Comparison of ENCODE assay signal across 26 cellular contexts in genomic region chr21:44757731-44758130, GRCh38. TPM values are rescaled to one million over a fixed set of nuclear protein-coding genes. Genes with fewer than 3 reads are reported as not detected.
"Had no signal": no experiment of that assay in that cellular context is flagged by ENCODE, and none has a peak within 500 bp of the region (broad histone marks: within the 10 kb centered on the region; RNA-seq: fewer than 3 reads in every experiment).

No MANE protein-coding gene starts in this region.

- H3K4me1 ChIP-seq: gastroesophageal sphincter, sigmoid colon had no signal

- H3K36me3 Mint-ChIP-seq: immature natural killer cell had no signal

- H3K27ac Mint-ChIP-seq: dendritic cell treated with granulocyte-macrophage colony-stimulating factor and Interleukin-4, amounts not matched to agents 40 ng/mL and 50 ng/mL, for 4 days; effector memory CD8-positive, alpha-beta T cell; immature natural killer cell; naive B cell; nephron; stimulated activated naive B cell treated with anti-CD40 and anti-IgM and Interleukin-4, amounts not matched to agents 10 μg/mL and 1 μg/mL and 100 μg/mL, for 72 hours had no signal

- H3K4me3 ChIP-seq: esophagus squamous epithelium, gastroesophageal sphincter, lung, sigmoid colon, skin epidermis, thoracic aorta, transverse colon had no signal

- H3K4me3 Mint-ChIP-seq: dendritic cell treated with granulocyte-macrophage colony-stimulating factor and Interleukin-4, amounts not matched to agents 40 ng/mL and 50 ng/mL, for 4 days; effector memory CD8-positive, alpha-beta T cell; immature natural killer cell; naive B cell; nephron; stimulated activated naive B cell treated with anti-CD40 and anti-IgM and Interleukin-4, amounts not matched to agents 10 μg/mL and 1 μg/mL and 100 μg/mL, for 72 hours; stimulated activated naive CD8-positive, alpha-beta T cell treated with anti-CD3 and anti-CD28 coated beads, Interleukin-15, amount 100 ng/mL, for 72 hours had no signal

- H3K9me3 ChIP-seq: esophagus squamous epithelium, thoracic aorta, transverse colon had no signal

- H3K27ac ChIP-seq: esophagus squamous epithelium, gastroesophageal sphincter, sigmoid colon, skin epidermis, thoracic aorta, transverse colon had no signal

- H3K36me3 ChIP-seq: esophagus squamous epithelium, gastroesophageal sphincter, sigmoid colon, thoracic aorta, transverse colon had no signal

- H3K9me3 Mint-ChIP-seq: dendritic cell treated with granulocyte-macrophage colony-stimulating factor and Interleukin-4, amounts not matched to agents 40 ng/mL and 50 ng/mL, for 4 days; effector memory CD8-positive, alpha-beta T cell; immature natural killer cell; stimulated activated naive CD8-positive, alpha-beta T cell treated with anti-CD3 and anti-CD28 coated beads, Interleukin-15, amount 100 ng/mL, for 72 hours had no signal

- H3K4me1 Mint-ChIP-seq: immature natural killer cell; stimulated activated naive CD8-positive, alpha-beta T cell treated with anti-CD3 and anti-CD28 coated beads, Interleukin-15, amount 100 ng/mL, for 72 hours had no signal

- H3K27me3 ChIP-seq: sigmoid colon, transverse colon had no signal

- H3K27me3 Mint-ChIP-seq: dendritic cell treated with granulocyte-macrophage colony-stimulating factor and Interleukin-4, amounts not matched to agents 40 ng/mL and 50 ng/mL, for 4 days; stimulated activated naive B cell treated with anti-CD40 and anti-IgM and Interleukin-4, amounts not matched to agents 10 μg/mL and 1 μg/mL and 100 μg/mL, for 72 hours; stimulated activated naive CD8-positive, alpha-beta T cell treated with anti-CD3 and anti-CD28 coated beads, Interleukin-15, amount 100 ng/mL, for 72 hours had no signal

- FAIRE-seq: colon, kidney had no signal

- DNase-seq: effector memory CD8-positive, alpha-beta T cell; esophagus squamous epithelium; foreskin fibroblast; glutamatergic neuron; immature natural killer cell; kidney; left cardiac atrium; left ventricle myocardium superior; mesenchymal stem cell; naive B cell; sigmoid colon; stimulated activated CD4-positive, alpha-beta T cell treated with anti-CD3 and anti-CD28 coated beads, Interleukin-2, amount 100 ng/mL, for 24 hours; stimulated activated CD4-positive, alpha-beta T cell treated with anti-CD3 and anti-CD28 coated beads, Interleukin-4, amount 100 ng/mL, for 4 hours; stimulated activated naive B cell treated with anti-CD40 and anti-IgM and Interleukin-4, amounts not matched to agents 10 μg/mL and 1 μg/mL and 100 μg/mL, for 72 hours; stimulated activated naive CD8-positive, alpha-beta T cell treated with anti-CD3 and anti-CD28 coated beads, Interleukin-15, amount 100 ng/mL, for 72 hours; transverse colon had no signal

RNA-seq across cellular contexts. Expression of gene TSPEAR, which starts 46.4 kb away (rescaled TPM):
- total RNA-seq: epithelial cell of proximal tubule, esophagus squamous epithelium, gastroesophageal sphincter, pulmonary artery endothelial cell, sigmoid colon, subcutaneous adipose tissue, thoracic aorta, transverse colon had no signal
- polyA plus RNA-seq: immature natural killer cell had no signal
